ENCODE assay signal across 21 cellular contexts in the genomic region with DNA sequence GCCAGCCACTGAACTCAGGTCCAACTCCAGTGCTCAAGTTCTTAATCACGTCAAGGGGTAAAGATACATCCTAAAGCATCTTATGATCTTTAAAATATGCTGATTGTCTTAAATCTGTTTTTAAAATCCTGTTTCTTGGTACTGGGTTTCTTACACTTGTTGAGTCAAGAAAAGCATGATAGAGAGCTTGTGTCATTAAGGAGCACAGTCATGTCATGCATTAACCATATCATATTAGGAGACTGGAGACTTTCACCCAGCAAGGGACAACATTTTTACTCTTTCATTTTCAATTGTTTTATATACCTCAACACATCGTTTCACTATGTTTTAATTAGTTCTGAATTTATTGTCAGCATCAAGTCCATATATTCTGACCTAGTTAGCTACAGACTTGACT.
"Had no signal": no experiment of that assay in that cellular context is flagged by ENCODE, and none has a peak within 500 bp of the region (broad histone marks: within the 10 kb centered on the region; RNA-seq: fewer than 3 reads in every experiment).

No MANE protein-coding gene starts in this region.

- H3K4me2 ChIP-seq: hepatocyte had no signal

- H3K9me3 ChIP-seq: body of pancreas, colonic mucosa, esophagus squamous epithelium, gastroesophageal sphincter, heart right ventricle had no signal

- H3K27me3 Mint-ChIP-seq: activated naive CD4-positive, alpha-beta T cell treated with anti-CD3 and anti-CD28 coated beads, Interleukin-2, amount 10 ng/mL, durations not matched to agents 7 days and 5 days; activated naive CD8-positive, alpha-beta T cell had no signal

- ATAC-seq: body of pancreas, gastroesophageal sphincter, heart right ventricle had no signal

- H3K9me3 Mint-ChIP-seq: activated naive CD4-positive, alpha-beta T cell treated with anti-CD3 and anti-CD28 coated beads, Interleukin-2, amount 10 ng/mL, durations not matched to agents 7 days and 5 days had no signal

- H3K27me3 ChIP-seq: body of pancreas, colonic mucosa, esophagus squamous epithelium, gastroesophageal sphincter, hepatocyte had no signal

- H2AFZ ChIP-seq: hepatocyte had no signal

- H3K4me3 Mint-ChIP-seq: activated naive CD4-positive, alpha-beta T cell treated with anti-CD3 and anti-CD28 coated beads, Interleukin-2, amount 10 ng/mL, durations not matched to agents 7 days and 5 days; activated naive CD8-positive, alpha-beta T cell had no signal

- H3K36me3 ChIP-seq: colonic mucosa had no signal

- DNase-seq: activated CD4-positive, alpha-beta T cell treated with anti-CD3 and anti-CD28 coated beads for 4 hours; activated CD4-positive, CD25-positive, alpha-beta regulatory T cell; activated CD4-positive, CD25-positive, alpha-beta regulatory T cell treated with anti-CD3 and anti-CD28 coated beads, Interleukin-2, amount 50 U/mL, for 72 hours; activated CD8-positive, alpha-beta memory T cell treated with anti-CD3 and anti-CD28 coated beads for 24 hours; activated effector memory CD4-positive, alpha-beta T cell treated with Interleukin-2 at 50 U/mL for 16 hours; activated naive CD4-positive, alpha-beta T cell treated with anti-CD3 and anti-CD28 coated beads, Interleukin-2, amount 10 ng/mL, durations not matched to agents 7 days and 5 days; activated T-cell treated with anti-CD3 and anti-CD28 coated beads, Interleukin-2, amount 50 U/mL, for 48 hours; amniotic stem cell; anterior cingulate cortex; body of pancreas; caudate nucleus; colonic mucosa; effector CD8-positive, alpha-beta T cell; esophagus squamous epithelium; foreskin melanocyte; heart right ventricle; T-helper 2 cell had no signal

- H3K4me3 ChIP-seq: body of pancreas, colonic mucosa, esophagus squamous epithelium, gastroesophageal sphincter, heart right ventricle, hepatocyte had no signal

- H3K4me1 ChIP-seq: body of pancreas, colonic mucosa, esophagus squamous epithelium had no signal

- H3K27ac Mint-ChIP-seq: activated naive CD4-positive, alpha-beta T cell treated with anti-CD3 and anti-CD28 coated beads, Interleukin-2, amount 10 ng/mL, durations not matched to agents 7 days and 5 days; activated naive CD8-positive, alpha-beta T cell had no signal

- H3K27ac ChIP-seq: body of pancreas, colonic mucosa, epithelial cell of prostate, esophagus squamous epithelium, gastroesophageal sphincter, heart right ventricle, hepatocyte had no signal

- H3K79me2 ChIP-seq: hepatocyte had no signal
